22 cellular contexts compared by ENCODE assay signal in genomic region chr5:82799346-82800077, GRCh38.
DNase-seq lines count a peak whose midpoint lies in the region; ATAC-seq, FAIRE-seq and TF ChIP-seq lines count a peak whose summit lies in the region.
"Had no signal": no experiment of that assay in that cellular context is flagged by ENCODE, and none has a peak within 500 bp of the region (broad histone marks: within the 10 kb centered on the region; RNA-seq: fewer than 3 reads in every experiment).

No MANE protein-coding gene starts in this region.

- no peak overlapping the region for H3K4me2 ChIP-seq in OCI-LY7 (ENCODE audit: low read length)
- H3K4me2 ChIP-seq: hepatocyte had no signal

- ATAC-seq in GM21381 (IDR thresholded peaks at IDR 0.05; ENCODE audit: unreplicated experiment) (peak; percentile 37), GM21529 (IDR thresholded peaks at IDR 0.05; ENCODE audit: unreplicated experiment) (no peak), GM19463 (IDR thresholded peaks at IDR 0.05; ENCODE audit: unreplicated experiment) (no peak)
- ATAC-seq: Right ventricle myocardium inferior had no signal

- H3K9me2 ChIP-seq in OCI-LY7 (ENCODE audit: insufficient read depth, low read length) = no peaks in the 10 kb centered on the region

- no peak overlapping the region for H3K27ac ChIP-seq in OCI-LY7 (ENCODE audit: low read depth, low read length, poor library complexity, severe bottlenecking)
- H3K27ac ChIP-seq: breast epithelium, dorsolateral prefrontal cortex, hepatocyte had no signal

- H3K36me3 ChIP-seq in OCI-LY7 (ENCODE audit: insufficient read depth, low read length) = no peaks in the 10 kb centered on the region
- H3K36me3 ChIP-seq: breast epithelium had no signal

- CTCF ChIA-PET in OCI-LY7 (lab: Charles Lee; ENCODE audit: unreplicated experiment) = no interaction called here

- POLR2A ChIA-PET in OCI-LY7 (lab: Charles Lee) = no interaction called here

- H4K20me1 ChIP-seq in OCI-LY7 (ENCODE audit: insufficient read depth, low read length) = no peaks in the 10 kb centered on the region

- H3K4me3 ChIP-seq in AG10803 (ENCODE audit: low read length) = no peak overlapping the region
- no peak overlapping the region for H3K4me3 ChIP-seq in OCI-LY7 (ENCODE audit: low read depth, low read length, poor library complexity, severe bottlenecking)
- H3K4me3 ChIP-seq in fibroblast of pulmonary artery (replicated peaks; ENCODE audit: low read depth, low read length) = no peak overlapping the region
- H3K4me3 ChIP-seq: breast epithelium, dorsolateral prefrontal cortex, hepatocyte had no signal

- H3K4me1 ChIP-seq in OCI-LY7 (ENCODE audit: insufficient read depth, low read length, poor library complexity, severe bottlenecking) = no peaks in the 10 kb centered on the region
- H3K4me1 ChIP-seq: breast epithelium had no signal

- intact Hi-C loops in OCI-LY7 (cut with micrococcal nuclease; ENCODE audit: unreplicated experiment) = no loop called here

- DNase-seq in AG10803 (ENCODE audit: low read depth) (peak; percentile 21), OCI-LY7 (ENCODE audit: low spot score) (no peak), fibroblast of pulmonary artery (ENCODE audit: low read depth) (no peak), HTR-8/SVneo (ENCODE audit: insufficient read length, low spot score) (no peak), glomerular visceral epithelial cell (ENCODE audit: extremely low spot score) (no peak)
- DNase-seq: ACHN; activated CD8-positive, alpha-beta memory T cell treated with anti-CD3 and anti-CD28 coated beads for 24 hours; activated naive CD8-positive, alpha-beta T cell treated with anti-CD3 and anti-CD28 coated beads for 36 hours; dorsolateral prefrontal cortex; EL; HCEC 1CT; IMR-90; kidney glomerular epithelial cell; MV-4-11; NCI-H1930; retina had no signal

- H3K9me3 ChIP-seq in OCI-LY7 (ENCODE audit: low read length) = no peaks in the 10 kb centered on the region
- H3K9me3 ChIP-seq: breast epithelium had no signal

- no peak for FAIRE-seq in HTR-8/SVneo (lab: Jason Lieb, UNC)

- BruUV-seq in OCI-LY7 (replicated peaks; lab: Mats Ljungman, UMichigan) = no TSS peak

- H2AFZ ChIP-seq in OCI-LY7 (ENCODE audit: low read length) = no peak overlapping the region
- H2AFZ ChIP-seq: hepatocyte had no signal

- no peaks in the 10 kb centered on the region for H3K79me2 ChIP-seq in OCI-LY7 (ENCODE audit: insufficient read depth, low read depth, low read length)
- H3K79me2 ChIP-seq: hepatocyte had no signal

- no peak for TF ChIP-seq CTCF in AG10803 (conservative IDR thresholded peaks at IDR 0.05; ENCODE audit: low read length)
- 0 out of 2 replicates have a peak, but pooled peaks have one; percentile 26 for TF ChIP-seq CTCF in OCI-LY7 (conservative IDR thresholded peaks at IDR 0.05; ENCODE audit: low read length)
- TF ChIP-seq CTCF in fibroblast of pulmonary artery (IDR thresholded peaks at IDR 0.05; ENCODE audit: low read length, missing control alignments) = peak; percentile 9
